ENCODE assay signal across 9 cellular contexts in the genomic region with DNA sequence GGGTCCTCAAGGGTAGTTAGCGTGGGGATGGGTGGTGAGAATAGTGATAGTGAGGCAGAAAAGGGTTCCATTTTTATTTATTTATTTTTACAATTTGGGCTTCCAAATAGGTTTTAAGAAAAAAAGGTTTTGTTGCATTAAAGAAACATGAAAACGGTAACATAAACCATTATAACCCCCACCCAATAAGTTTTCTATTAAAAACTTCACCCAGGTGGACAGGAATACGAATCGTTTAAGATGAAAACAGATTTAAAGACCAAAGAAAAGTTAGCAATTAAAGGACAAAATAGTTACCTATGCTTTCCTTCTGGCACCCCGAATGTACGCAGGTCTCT.
DNase-seq lines count a peak whose midpoint lies in the region; ATAC-seq and TF ChIP-seq lines count a peak whose summit lies in the region.
"Had no signal": no experiment of that assay in that cellular context is flagged by ENCODE, and none has a peak within 500 bp of the region (broad histone marks: within the 10 kb centered on the region; RNA-seq: fewer than 3 reads in every experiment).

No MANE protein-coding gene starts in this region.

- H3K9me3 ChIP-seq in right atrium auricular region (no peaks in the 10 kb centered on the region), muscle layer of colon (ENCODE audit: low read length) (no peaks in the 10 kb centered on the region)

- H3K27me3 ChIP-seq in right atrium auricular region (no peaks in the 10 kb centered on the region), muscle layer of colon (ENCODE audit: control insufficient read depth in 1 of 2, insufficient read depth in 2 of 2, low read length in 2 of 2) (no peaks in the 10 kb centered on the region)

- no peaks in the 10 kb centered on the region for H3K36me3 ChIP-seq in right atrium auricular region
- no peaks in the 10 kb centered on the region for H3K36me3 ChIP-seq in muscle layer of colon (ENCODE audit: insufficient read depth, low read length)

- H3K4me1 ChIP-seq in right atrium auricular region, result peaks cover 0 to 23% of the 10 kb centered on the region in 2 donors
- peaks cover 15% of the 10 kb centered on the region for H3K4me1 ChIP-seq in muscle layer of colon (ENCODE audit: insufficient read depth, low read length)

- intact Hi-C loops in left ventricle myocardium superior (cut with micrococcal nuclease), result no loop called here

- ATAC-seq in left ventricle myocardium superior, result no peak
- ATAC-seq in GM18867 (IDR thresholded peaks at IDR 0.05; ENCODE audit: unreplicated experiment), result no peak

- H3K27ac ChIP-seq in right atrium auricular region (peak overlapping the region; percentile 72 to 87), muscle layer of colon (ENCODE audit: low read depth, low read length) (peak overlapping the region; percentile 35)

- TF ChIP-seq CTCF in right atrium auricular region (IDR thresholded peaks at IDR 0.05) (no peak), cardiac fibroblast (IDR thresholded peaks at IDR 0.05; ENCODE audit: low read depth, low read length) (no peak)

- H3K4me3 ChIP-seq in right atrium auricular region (peak overlapping the region; percentile 86 to 89), cardiac fibroblast (replicated peaks in 1 of 2; ENCODE audit: low read depth in 2 of 2, low read length in 2 of 2) (peak overlapping the region; percentile 82 to 89), muscle layer of colon (ENCODE audit: low read depth in 1 of 2, low read length in 2 of 2) (peak overlapping the region; percentile 85 to 99)

- peak overlapping the region; percentile 47 for H3K9ac ChIP-seq in muscle layer of colon (ENCODE audit: low read length)

- DNase-seq in right atrium auricular region (ENCODE audit: low spot score) (no peak), left ventricle myocardium superior (no peak), cardiac fibroblast (ENCODE audit: low read depth in 2 of 2) (no peak), NCI-H510A (lab: John Stamatoyannopoulos, UW) (no peak), NCI-H774 (lab: John Stamatoyannopoulos, UW) (no peak), KG1 (lab: John Stamatoyannopoulos, UW) (no peak)
- DNase-seq: GF-D8 had no signal
